ENCODE assay signal across 8 cellular contexts in genomic region chr6:33324139-33324538, GRCh38. TPM values are rescaled to one million over a fixed set of nuclear protein-coding genes. Genes with fewer than 3 reads are reported as not detected.
A peak's percentile ranks its signal among the peaks of the same experiment; 100 is the strongest.
DNase-seq lines count a peak whose midpoint lies in the region; ATAC-seq, FAIRE-seq and TF ChIP-seq lines count a peak whose summit lies in the region.

No MANE protein-coding gene starts in this region.

- peak overlapping the region; percentile 95 for H3K4me3 Mint-ChIP-seq in activated naive CD4-positive, alpha-beta T cell treated with anti-CD3 and anti-CD28 coated beads for 36 hours
- H3K4me3 Mint-ChIP-seq in T-helper 17 cell: peak overlapping the region; percentile 100

- TF ChIP-seq EP300 in HepG2 (IDR thresholded peaks at IDR 0.05; ENCODE audit: low read depth in 2 of 2, low read length in 2 of 2): no peak
- TF ChIP-seq EP300 in HepG2 (CRISPR knock-in tag; IDR thresholded peaks at IDR 0.05; ENCODE audit: borderline replicate concordance): no peak
- no peak for TF ChIP-seq EP300 in transverse colon (IDR thresholded peaks at IDR 0.05; ENCODE audit: low read depth)

- intact Hi-C loops in activated naive CD4-positive, alpha-beta T cell treated with anti-CD3 and anti-CD28 coated beads for 36 hours (cut with micrococcal nuclease): no loop called here
- intact Hi-C loops in HepG2 (cut with micrococcal nuclease; ENCODE audit: unreplicated experiment) (no loop called here), transverse colon (cut with DNase I; ENCODE audit: low total_unique reads) (no loop called here)

- H3K36me3 Mint-ChIP-seq in activated naive CD4-positive, alpha-beta T cell treated with anti-CD3 and anti-CD28 coated beads for 36 hours (ENCODE audit: low read depth): peaks cover 22% of the 10 kb centered on the region
- H3K36me3 Mint-ChIP-seq in T-helper 17 cell (ENCODE audit: low read depth): peaks cover 11% of the 10 kb centered on the region

- H3K36me3 ChIP-seq in HepG2 (replicated peaks in 1 of 2; ENCODE audit: control insufficient read depth in 1 of 2, insufficient read depth in 2 of 2, low read length in 2 of 2) (peaks cover 3 to 24% of the 10 kb centered on the region in 2 experiments), transverse colon (peaks cover 0 to 18% (median 7%) of the 10 kb centered on the region in 4 donors)

- CTCF ChIA-PET in activated naive CD4-positive, alpha-beta T cell treated with anti-CD3 and anti-CD28 coated beads for 36 hours (lab: Charles Lee): interaction anchor here (0.7 to 1.2 kb wide), 2 partner anchors 19 to 53 kb away, joined by 3 to 4 read pairs; partner anchors contain the start of gene VPS52
- CTCF ChIA-PET in HepG2 (lab: Yijun Ruan, JAX; ENCODE audit: low intra/inter-chr PET ratio, low total read pairs): no interaction called here

- peak overlapping the region; percentile 90 for H3K4me2 ChIP-seq in HepG2 (ENCODE audit: low read depth, low read length)

- ATAC-seq in T-helper 17 cell (no peak), HepG2 (no peak), HG02973 (IDR thresholded peaks at IDR 0.05; ENCODE audit: unreplicated experiment) (no peak)

- TF ChIP-seq CTCF in HepG2 (CRISPR knock-in tag; IDR thresholded peaks at IDR 0.05): no peak
- no peak for TF ChIP-seq CTCF in transverse colon (IDR thresholded peaks at IDR 0.05)

- H3K27ac ChIP-seq in HepG2 (ENCODE audit: extremely low read length, insufficient read depth, low read length) (no peak overlapping the region), transverse colon (peak overlapping the region; percentile 90 to 94 (median 92))

- in situ Hi-C loops in HepG2 (cut with HindIII; ENCODE audit: extremely low pct_ligation_motif_present, low pct_unique_long_range_greater_than_20kb) (no loop called here), transverse colon (cut with MboI; ENCODE audit: low pct_ligation_motif_present in 1 of 4, low pct_unique_long_range_greater_than_20kb in 1 of 4, low sequenced_read_pairs in 3 of 4) (no loop called here)

- H3K4me3 ChIP-seq in HepG2 (replicated peaks in 1 of 3; ENCODE audit: insufficient read depth in 1 of 3, low read depth in 2 of 3, low read length in 3 of 3): peak overlapping the region; percentile 53 to 88 (median 76)
- H3K4me3 ChIP-seq in transverse colon: peak overlapping the region in 3 of 4 donors; percentile 83 to 93 (median 85)

- no peaks in the 10 kb centered on the region; a peak in 2 of 5 replicates for H3K27me3 ChIP-seq in HepG2 (ENCODE audit: control insufficient read depth in 1 of 2, insufficient read depth in 2 of 2, low read length in 2 of 2)
- H3K27me3 ChIP-seq in transverse colon: no peaks in the 10 kb centered on the region

- no peak for FAIRE-seq in HepG2 (lab: Jason Lieb, UNC)

- no peaks in the 10 kb centered on the region for H4K20me1 ChIP-seq in HepG2 (ENCODE audit: insufficient read depth, low read length)

- DNase-seq in activated naive CD4-positive, alpha-beta T cell treated with anti-CD3 and anti-CD28 coated beads for 36 hours: no peak
- DNase-seq in activated naive CD4-positive, alpha-beta T cell treated with anti-CD3 and anti-CD28 coated beads, Interleukin-2, amount 50 U/mL, for 16 hours: no peak
- DNase-seq in T-helper 17 cell (no peak), HepG2 (ENCODE audit: low spot score) (no peak), transverse colon (no peak), NCI-H2227 treated with DMSO at 0.1 percent for 48 hours (lab: John Stamatoyannopoulos, UW) (no peak), amniotic stem cell (lab: John Stamatoyannopoulos, UW) (no peak)

- peaks cover 22% of the 10 kb centered on the region for H3K79me2 ChIP-seq in HepG2 (ENCODE audit: insufficient read depth, low read length)

- TF ChIP-seq POLR2A in HepG2 (IDR thresholded peaks at IDR 0.05; ENCODE audit: insufficient read depth in 1 of 2, low read depth in 2 of 2, low read length in 2 of 2): no peak
- no peak for TF ChIP-seq POLR2A in transverse colon (IDR thresholded peaks at IDR 0.05)

- 42% methylated on average over 7 of the region's 7 CpGs for WGBS in HepG2 (ENCODE audit: low lambda C conversion rate)
- WGBS in transverse colon (ENCODE audit: low coverage in 1 of 2), 2 donors: 28% methylated on average over 7 of the region's 7 CpGs; no CpG with 5 or more reads in 1 of the 2 donors

- POLR2A ChIA-PET in HepG2 (lab: Yijun Ruan, JAX): no interaction called here

- H3K9ac ChIP-seq in HepG2 (ENCODE audit: insufficient read depth, low read depth, low read length): peak overlapping the region; percentile 43; the same call in 1 of the 2 replicates

- H3K9me3 ChIP-seq in T-helper 17 cell (ENCODE audit: control insufficient read depth, low read length, poor library complexity, severe bottlenecking) (no peaks in the 10 kb centered on the region), HepG2 (ENCODE audit: low read length) (no peaks in the 10 kb centered on the region), transverse colon (no peaks in the 10 kb centered on the region)

- H3K4me1 Mint-ChIP-seq in activated naive CD4-positive, alpha-beta T cell treated with anti-CD3 and anti-CD28 coated beads for 36 hours (ENCODE audit: low read depth): peaks cover 38% of the 10 kb centered on the region
- H3K4me1 Mint-ChIP-seq in T-helper 17 cell: peaks cover 42% of the 10 kb centered on the region

- no peaks in the 10 kb centered on the region for H3K27me3 Mint-ChIP-seq in activated naive CD4-positive, alpha-beta T cell treated with anti-CD3 and anti-CD28 coated beads for 36 hours (ENCODE audit: low read depth)
- no peaks in the 10 kb centered on the region for H3K27me3 Mint-ChIP-seq in T-helper 17 cell

- H3K4me1 ChIP-seq in HepG2 (ENCODE audit: insufficient read depth, low read length) (peaks cover 40% of the 10 kb centered on the region), transverse colon (peaks cover 21 to 41% (median 36%) of the 10 kb centered on the region in 4 donors)

- no peak for TF ChIP-seq RAD21 in HepG2 (CRISPR knock-in tag; IDR thresholded peaks at IDR 0.05)

- H3K9me3 Mint-ChIP-seq in activated naive CD4-positive, alpha-beta T cell treated with anti-CD3 and anti-CD28 coated beads for 36 hours: no peaks in the 10 kb centered on the region

- H2AFZ ChIP-seq in HepG2 (ENCODE audit: low read length): peak overlapping the region; percentile 85

- BruUV-seq in HepG2 (replicated peaks; lab: Mats Ljungman, UMichigan): no TSS peak

- H3K27ac Mint-ChIP-seq in activated naive CD4-positive, alpha-beta T cell treated with anti-CD3 and anti-CD28 coated beads for 36 hours: peak overlapping the region; percentile 98
- peak overlapping the region; percentile 100 for H3K27ac Mint-ChIP-seq in T-helper 17 cell

RNA-seq across cellular contexts. Expression of gene DAXX, which starts 1.4 kb away (rescaled TPM):
- total RNA-seq in activated naive CD4-positive, alpha-beta T cell treated with anti-CD3 and anti-CD28 coated beads for 36 hours: 10 to 100 TPM; 48.1 to 55.1 TPM
- total RNA-seq in T-helper 17 cell (10 to 100 TPM; 34.5 to 49.0 TPM), HepG2 (2016; rRNA removed; fragmentation: Illumina TruSeq; extraction: Trizol) (48.9 and 49.4 TPM in 2 replicates), transverse colon (100 to 1,000 TPM in 1 of 4 donors, 10 to 100 TPM in 3; 40.7 to 302 (median 52.6) TPM)
- total RNA-seq in HepG2 (2016; cell fraction: cytosol; rRNA removed; fragmentation: Illumina TruSeq; extraction: Trizol; ENCODE audit: low read depth): 9.4 and 11.8 TPM in 2 replicates
- total RNA-seq in HepG2 (2016; cell fraction: insoluble cytoplasmic fraction; rRNA removed; fragmentation: Illumina TruSeq; extraction: Trizol): 39.5 and 51.1 TPM in 2 replicates
- total RNA-seq in HepG2 (2016; cell fraction: membrane; rRNA removed; fragmentation: Illumina TruSeq; extraction: Trizol): 35.4 and 40.7 TPM in 2 replicates
- total RNA-seq in HepG2 (2016; cell fraction: nucleus; rRNA removed; fragmentation: Illumina TruSeq; extraction: Trizol): 28.1 and 35.0 TPM in 2 replicates
- 21.5 and 21.8 TPM in 2 replicates for polyA plus RNA-seq in HepG2 (2011; rRNA removed)
- 8.9 and 9.8 TPM in 2 replicates for polyA plus RNA-seq in HepG2 (2011; cell fraction: cytosol; rRNA removed)
- 37.6 and 42.8 TPM in 2 replicates for polyA plus RNA-seq in HepG2 (2011; cell fraction: nucleus; rRNA removed)
- polyA plus RNA-seq in HepG2 (2012): 28.0 and 40.6 TPM in 2 replicates
- polyA plus RNA-seq in HepG2 (2016; cell fraction: cytosol; fragmentation: Illumina TruSeq; extraction: Trizol; ENCODE audit: low read depth): 9.5 and 11.3 TPM in 2 replicates
- 46.2 and 62.5 TPM in 2 replicates for polyA plus RNA-seq in HepG2 (2016; cell fraction: insoluble cytoplasmic fraction; fragmentation: Illumina TruSeq; extraction: Trizol; ENCODE audit: low read depth)
- 27.7 and 31.8 TPM in 2 replicates for polyA plus RNA-seq in HepG2 (2016; cell fraction: membrane; fragmentation: Illumina TruSeq; extraction: Trizol; ENCODE audit: low read depth)
- 75.8 and 76.6 TPM in 2 replicates for polyA plus RNA-seq in HepG2 (2016; cell fraction: nucleus; fragmentation: Illumina TruSeq; extraction: Trizol; ENCODE audit: insufficient read depth, low read depth)
- polyA minus RNA-seq in HepG2 (2011; rRNA and poly(A)+ RNA removed; ENCODE audit: low replicate concordance): 15.6 and 16.1 TPM in 2 replicates
- polyA minus RNA-seq in HepG2 (2011; cell fraction: cytosol; rRNA and poly(A)+ RNA removed): 7.0 and 9.3 TPM in 2 replicates
- polyA minus RNA-seq in HepG2 (2011; cell fraction: nucleus; rRNA and poly(A)+ RNA removed): 10.8 and 15.5 TPM in 2 replicates

RNA-seq across cellular contexts. Expression of gene ZBTB22, which starts 6.6 kb away (rescaled TPM):
- 1 to 10 TPM; 8.8 to 9.0 TPM for total RNA-seq in activated naive CD4-positive, alpha-beta T cell treated with anti-CD3 and anti-CD28 coated beads for 36 hours
- 10 to 100 TPM; 17.1 to 20.2 TPM for total RNA-seq in T-helper 17 cell
- 6.6 and 8.0 TPM in 2 replicates for total RNA-seq in HepG2 (2016; rRNA removed; fragmentation: Illumina TruSeq; extraction: Trizol)
- 2.3 and 2.6 TPM in 2 replicates for total RNA-seq in HepG2 (2016; cell fraction: cytosol; rRNA removed; fragmentation: Illumina TruSeq; extraction: Trizol; ENCODE audit: low read depth)
- total RNA-seq in HepG2 (2016; cell fraction: insoluble cytoplasmic fraction; rRNA removed; fragmentation: Illumina TruSeq; extraction: Trizol): 5.5 and 8.7 TPM in 2 replicates
- total RNA-seq in HepG2 (2016; cell fraction: membrane; rRNA removed; fragmentation: Illumina TruSeq; extraction: Trizol): 7.1 and 7.2 TPM in 2 replicates
- 5.7 and 6.4 TPM in 2 replicates for total RNA-seq in HepG2 (2016; cell fraction: nucleus; rRNA removed; fragmentation: Illumina TruSeq; extraction: Trizol)
- 10.6 and 13.4 TPM in 2 replicates for polyA plus RNA-seq in HepG2 (2011; rRNA removed)
- polyA plus RNA-seq in HepG2 (2011; cell fraction: cytosol; rRNA removed): 8.3 and 11.3 TPM in 2 replicates
- polyA plus RNA-seq in HepG2 (2011; cell fraction: nucleus; rRNA removed): 21.6 and 22.3 TPM in 2 replicates
- polyA plus RNA-seq in HepG2 (2012): 7.0 and 7.7 TPM in 2 replicates
- polyA plus RNA-seq in HepG2 (2016; cell fraction: cytosol; fragmentation: Illumina TruSeq; extraction: Trizol; ENCODE audit: low read depth): 1.6 and 1.7 TPM in 2 replicates
- 6.1 and 6.4 TPM in 2 replicates for polyA plus RNA-seq in HepG2 (2016; cell fraction: insoluble cytoplasmic fraction; fragmentation: Illumina TruSeq; extraction: Trizol; ENCODE audit: low read depth)
- polyA plus RNA-seq in HepG2 (2016; cell fraction: membrane; fragmentation: Illumina TruSeq; extraction: Trizol; ENCODE audit: low read depth): 5.8 and 6.0 TPM in 2 replicates
- 12.9 TPM in 2 replicates for polyA plus RNA-seq in HepG2 (2016; cell fraction: nucleus; fragmentation: Illumina TruSeq; extraction: Trizol; ENCODE audit: insufficient read depth, low read depth)
- 17.5 and 28.0 TPM in 2 replicates for polyA minus RNA-seq in HepG2 (2011; rRNA and poly(A)+ RNA removed; ENCODE audit: low replicate concordance)
- polyA minus RNA-seq in HepG2 (2011; cell fraction: cytosol; rRNA and poly(A)+ RNA removed): 5.7 and 6.2 TPM in 2 replicates
- polyA minus RNA-seq in HepG2 (2011; cell fraction: nucleus; rRNA and poly(A)+ RNA removed): 7.8 and 9.8 TPM in 2 replicates
- 10 to 100 TPM; 10.1 to 31.8 (median 17.2) TPM for total RNA-seq in transverse colon

RNA-seq across cellular contexts. Expression of gene TAPBP, which starts 10.3 kb away (rescaled TPM):
- 100 to 1,000 TPM; 184 TPM for total RNA-seq in activated naive CD4-positive, alpha-beta T cell treated with anti-CD3 and anti-CD28 coated beads for 36 hours
- total RNA-seq in T-helper 17 cell: 100 to 1,000 TPM; 269 to 344 TPM
- total RNA-seq in HepG2 (2016; rRNA removed; fragmentation: Illumina TruSeq; extraction: Trizol): 16.4 and 32.3 TPM in 2 replicates
- 3.4 and 4.1 TPM in 2 replicates for total RNA-seq in HepG2 (2016; cell fraction: cytosol; rRNA removed; fragmentation: Illumina TruSeq; extraction: Trizol; ENCODE audit: low read depth)
- total RNA-seq in HepG2 (2016; cell fraction: insoluble cytoplasmic fraction; rRNA removed; fragmentation: Illumina TruSeq; extraction: Trizol): 13.6 and 35.0 TPM in 2 replicates
- total RNA-seq in HepG2 (2016; cell fraction: membrane; rRNA removed; fragmentation: Illumina TruSeq; extraction: Trizol): 11.4 and 11.8 TPM in 2 replicates
- 44.6 and 52.1 TPM in 2 replicates for total RNA-seq in HepG2 (2016; cell fraction: nucleus; rRNA removed; fragmentation: Illumina TruSeq; extraction: Trizol)
- 27.4 and 34.1 TPM in 2 replicates for polyA plus RNA-seq in HepG2 (2011; rRNA removed)
- polyA plus RNA-seq in HepG2 (2011; cell fraction: cytosol; rRNA removed): 14.8 and 18.3 TPM in 2 replicates
- polyA plus RNA-seq in HepG2 (2011; cell fraction: nucleus; rRNA removed): 62.2 and 64.2 TPM in 2 replicates
- polyA plus RNA-seq in HepG2 (2012): 21.4 and 27.7 TPM in 2 replicates
- polyA plus RNA-seq in HepG2 (2016; cell fraction: cytosol; fragmentation: Illumina TruSeq; extraction: Trizol; ENCODE audit: low read depth): 3.1 and 3.4 TPM in 2 replicates
- polyA plus RNA-seq in HepG2 (2016; cell fraction: insoluble cytoplasmic fraction; fragmentation: Illumina TruSeq; extraction: Trizol; ENCODE audit: low read depth): 15.2 and 22.3 TPM in 2 replicates
- 9.3 and 9.6 TPM in 2 replicates for polyA plus RNA-seq in HepG2 (2016; cell fraction: membrane; fragmentation: Illumina TruSeq; extraction: Trizol; ENCODE audit: low read depth)
- 88.3 and 92.5 TPM in 2 replicates for polyA plus RNA-seq in HepG2 (2016; cell fraction: nucleus; fragmentation: Illumina TruSeq; extraction: Trizol; ENCODE audit: insufficient read depth, low read depth)
- 44.2 and 51.1 TPM in 2 replicates for polyA minus RNA-seq in HepG2 (2011; rRNA and poly(A)+ RNA removed; ENCODE audit: low replicate concordance)
- 23.7 and 33.9 TPM in 2 replicates for polyA minus RNA-seq in HepG2 (2011; cell fraction: cytosol; rRNA and poly(A)+ RNA removed)
- 18.7 and 22.5 TPM in 2 replicates for polyA minus RNA-seq in HepG2 (2011; cell fraction: nucleus; rRNA and poly(A)+ RNA removed)
- total RNA-seq in transverse colon: 100 to 1,000 TPM; 175 to 423 (median 217) TPM

RNA-seq across cellular contexts. Expression of gene RGL2, which starts 25.4 kb away (rescaled TPM):
- total RNA-seq in activated naive CD4-positive, alpha-beta T cell treated with anti-CD3 and anti-CD28 coated beads for 36 hours: 10 to 100 TPM; 23.8 to 27.8 TPM
- total RNA-seq in T-helper 17 cell: 10 to 100 TPM; 42.1 to 56.2 TPM
- 16.5 and 22.9 TPM in 2 replicates for total RNA-seq in HepG2 (2016; rRNA removed; fragmentation: Illumina TruSeq; extraction: Trizol)
- total RNA-seq in HepG2 (2016; cell fraction: cytosol; rRNA removed; fragmentation: Illumina TruSeq; extraction: Trizol; ENCODE audit: low read depth): 5.6 and 5.8 TPM in 2 replicates
- 14.4 and 22.0 TPM in 2 replicates for total RNA-seq in HepG2 (2016; cell fraction: insoluble cytoplasmic fraction; rRNA removed; fragmentation: Illumina TruSeq; extraction: Trizol)
- 14.1 and 14.8 TPM in 2 replicates for total RNA-seq in HepG2 (2016; cell fraction: membrane; rRNA removed; fragmentation: Illumina TruSeq; extraction: Trizol)
- 21.1 and 24.8 TPM in 2 replicates for total RNA-seq in HepG2 (2016; cell fraction: nucleus; rRNA removed; fragmentation: Illumina TruSeq; extraction: Trizol)
- polyA plus RNA-seq in HepG2 (2011; rRNA removed): 47.4 and 55.8 TPM in 2 replicates
- polyA plus RNA-seq in HepG2 (2011; cell fraction: cytosol; rRNA removed): 24.1 and 32.5 TPM in 2 replicates
- 260 and 280 TPM in 2 replicates for polyA plus RNA-seq in HepG2 (2011; cell fraction: nucleus; rRNA removed)
- 33.1 and 35.4 TPM in 2 replicates for polyA plus RNA-seq in HepG2 (2012)
- 4.2 and 4.6 TPM in 2 replicates for polyA plus RNA-seq in HepG2 (2016; cell fraction: cytosol; fragmentation: Illumina TruSeq; extraction: Trizol; ENCODE audit: low read depth)
- 12.1 and 14.6 TPM in 2 replicates for polyA plus RNA-seq in HepG2 (2016; cell fraction: insoluble cytoplasmic fraction; fragmentation: Illumina TruSeq; extraction: Trizol; ENCODE audit: low read depth)
- polyA plus RNA-seq in HepG2 (2016; cell fraction: membrane; fragmentation: Illumina TruSeq; extraction: Trizol; ENCODE audit: low read depth): 9.4 and 10.4 TPM in 2 replicates
- polyA plus RNA-seq in HepG2 (2016; cell fraction: nucleus; fragmentation: Illumina TruSeq; extraction: Trizol; ENCODE audit: insufficient read depth, low read depth): 53.5 and 54.5 TPM in 2 replicates
- polyA minus RNA-seq in HepG2 (2011; rRNA and poly(A)+ RNA removed; ENCODE audit: low replicate concordance): 47.5 and 84.0 TPM in 2 replicates
- 16.0 and 18.0 TPM in 2 replicates for polyA minus RNA-seq in HepG2 (2011; cell fraction: cytosol; rRNA and poly(A)+ RNA removed)
- 45.7 and 51.1 TPM in 2 replicates for polyA minus RNA-seq in HepG2 (2011; cell fraction: nucleus; rRNA and poly(A)+ RNA removed)
- 10 to 100 TPM; 21.3 to 70.3 (median 25.8) TPM for total RNA-seq in transverse colon

RNA-seq across cellular contexts. Expression of gene PFDN6, which starts 34.7 kb away (rescaled TPM):
- total RNA-seq in activated naive CD4-positive, alpha-beta T cell treated with anti-CD3 and anti-CD28 coated beads for 36 hours: 10 to 100 TPM; 67.9 to 81.3 TPM
- total RNA-seq in T-helper 17 cell (10 to 100 TPM; 16.5 to 25.7 TPM), HepG2 (2016; rRNA removed; fragmentation: Illumina TruSeq; extraction: Trizol) (87.0 and 118 TPM in 2 replicates), transverse colon (10 to 100 TPM in 3 of 4 donors, not detected in 1; 23.6 to 39.8 (median 28.1) TPM)
- total RNA-seq in HepG2 (2016; cell fraction: cytosol; rRNA removed; fragmentation: Illumina TruSeq; extraction: Trizol; ENCODE audit: low read depth): 21.9 and 25.1 TPM in 2 replicates
- 97.0 and 123 TPM in 2 replicates for total RNA-seq in HepG2 (2016; cell fraction: insoluble cytoplasmic fraction; rRNA removed; fragmentation: Illumina TruSeq; extraction: Trizol)
- total RNA-seq in HepG2 (2016; cell fraction: membrane; rRNA removed; fragmentation: Illumina TruSeq; extraction: Trizol): 19.5 and 24.7 TPM in 2 replicates
- total RNA-seq in HepG2 (2016; cell fraction: nucleus; rRNA removed; fragmentation: Illumina TruSeq; extraction: Trizol): 35.5 and 41.4 TPM in 2 replicates
- polyA plus RNA-seq in HepG2 (2011; rRNA removed): 75.5 and 92.2 TPM in 2 replicates
- 41.4 and 48.4 TPM in 2 replicates for polyA plus RNA-seq in HepG2 (2011; cell fraction: cytosol; rRNA removed)
- 65.1 and 96.7 TPM in 2 replicates for polyA plus RNA-seq in HepG2 (2011; cell fraction: nucleus; rRNA removed)
- 78.6 and 94.5 TPM in 2 replicates for polyA plus RNA-seq in HepG2 (2012)
- 20.6 and 21.5 TPM in 2 replicates for polyA plus RNA-seq in HepG2 (2016; cell fraction: cytosol; fragmentation: Illumina TruSeq; extraction: Trizol; ENCODE audit: low read depth)
- polyA plus RNA-seq in HepG2 (2016; cell fraction: insoluble cytoplasmic fraction; fragmentation: Illumina TruSeq; extraction: Trizol; ENCODE audit: low read depth): 142 and 148 TPM in 2 replicates
- 20.0 and 22.3 TPM in 2 replicates for polyA plus RNA-seq in HepG2 (2016; cell fraction: membrane; fragmentation: Illumina TruSeq; extraction: Trizol; ENCODE audit: low read depth)
- polyA plus RNA-seq in HepG2 (2016; cell fraction: nucleus; fragmentation: Illumina TruSeq; extraction: Trizol; ENCODE audit: insufficient read depth, low read depth): 80.0 and 80.7 TPM in 2 replicates
- polyA minus RNA-seq in HepG2 (2011; rRNA and poly(A)+ RNA removed; ENCODE audit: low replicate concordance): 11.7 and 27.1 TPM in 2 replicates
- polyA minus RNA-seq in HepG2 (2011; cell fraction: cytosol; rRNA and poly(A)+ RNA removed): 14.2 and 19.7 TPM in 2 replicates
- polyA minus RNA-seq in HepG2 (2011; cell fraction: nucleus; rRNA and poly(A)+ RNA removed): 28.1 and 34.1 TPM in 2 replicates
